ENCODE assay signal across 33 cellular contexts in genomic region chr6:84599991-84600390, GRCh38.
"Had no signal": no experiment of that assay in that cellular context is flagged by ENCODE, and none has a peak within 500 bp of the region (broad histone marks: within the 10 kb centered on the region; RNA-seq: fewer than 3 reads in every experiment).

No MANE protein-coding gene starts in this region.

- H3K27me3 Mint-ChIP-seq: naive B cell; natural killer cell treated with Interleukin-12 subunit alpha and Interleukin-12 subunit beta and Interleukin-15 and Interleukin-18, amount 100 ng/mL, for 72 hours; progenitor cell of endocrine pancreas; stimulated activated naive B cell treated with anti-CD40 and anti-IgM and Interleukin-4, amounts not matched to agents 10 μg/mL and 1 μg/mL and 100 μg/mL, for 72 hours; stimulated activated naive CD8-positive, alpha-beta T cell treated with anti-CD3 and anti-CD28 coated beads, Interleukin-15, Interleukin-2, amounts not matched to agents 100 ng/mL and 50 ng/mL, for 24 hours had no signal

- H3K4me3 Mint-ChIP-seq: naive B cell; naive thymus-derived CD8-positive, alpha-beta T cell; natural killer cell treated with Interleukin-12 subunit alpha and Interleukin-12 subunit beta and Interleukin-15 and Interleukin-18, amount 100 ng/mL, for 72 hours; nephron progenitor cell; neural crest cell; stimulated activated naive B cell treated with anti-CD40 and anti-IgM and Interleukin-4, amounts not matched to agents 10 μg/mL and 1 μg/mL and 100 μg/mL, for 72 hours; stimulated activated naive CD8-positive, alpha-beta T cell treated with anti-CD3 and anti-CD28 coated beads, Interleukin-15, Interleukin-2, amounts not matched to agents 100 ng/mL and 50 ng/mL, for 24 hours had no signal

- H3K27ac Mint-ChIP-seq: naive B cell; naive thymus-derived CD8-positive, alpha-beta T cell; natural killer cell treated with Interleukin-12 subunit alpha and Interleukin-12 subunit beta and Interleukin-15 and Interleukin-18, amount 100 ng/mL, for 72 hours; nephron progenitor cell; progenitor cell of endocrine pancreas; stimulated activated naive B cell treated with anti-CD40 and anti-IgM and Interleukin-4, amounts not matched to agents 10 μg/mL and 1 μg/mL and 100 μg/mL, for 72 hours; stimulated activated naive CD8-positive, alpha-beta T cell treated with anti-CD3 and anti-CD28 coated beads, Interleukin-15, Interleukin-2, amounts not matched to agents 100 ng/mL and 50 ng/mL, for 24 hours had no signal

- H3K4me2 ChIP-seq: smooth muscle cell had no signal

- H3K79me2 ChIP-seq: parathyroid adenoma had no signal

- H3K27ac ChIP-seq: neutrophil, ovary, parathyroid adenoma, psoas muscle, right lobe of liver, sigmoid colon, skin epidermis, spleen, stomach, thyroid gland, tibial nerve, upper lobe of left lung, vagina had no signal

- H3K36me3 Mint-ChIP-seq: naive B cell; naive thymus-derived CD8-positive, alpha-beta T cell; natural killer cell treated with Interleukin-12 subunit alpha and Interleukin-12 subunit beta and Interleukin-15 and Interleukin-18, amount 100 ng/mL, for 72 hours; stimulated activated naive B cell treated with anti-CD40 and anti-IgM and Interleukin-4, amounts not matched to agents 10 μg/mL and 1 μg/mL and 100 μg/mL, for 72 hours had no signal

- H3K4me3 ChIP-seq: ovary, psoas muscle, right lobe of liver, sigmoid colon, skin epidermis, smooth muscle cell, spleen, stomach, thoracic aorta, thyroid gland, tibial nerve, upper lobe of left lung, vagina had no signal

- H3K27me3 ChIP-seq: neutrophil, ovary, right lobe of liver, sigmoid colon, spleen, stomach, thyroid gland, tibial nerve, upper lobe of left lung, vagina had no signal

- DNase-seq: naive B cell; naive thymus-derived CD8-positive, alpha-beta T cell; nephron progenitor cell; nucleus accumbens; ovary; posterior cingulate gyrus; psoas muscle; right cardiac atrium; right lobe of liver; sigmoid colon; spleen; stimulated activated CD4-positive, alpha-beta T cell treated with anti-CD3 and anti-CD28 coated beads, Interleukin-12 subunit alpha, Interleukin-12 subunit beta, amount 100 ng/mL, for 4 hours; stimulated activated CD4-positive, alpha-beta T cell treated with anti-CD3 and anti-CD28 coated beads, Interleukin-1b, Interleukin-23, amount 100 ng/mL, for 48 hours; stimulated activated CD4-positive, alpha-beta T cell treated with anti-CD3 and anti-CD28 coated beads, Interleukin-4, amount 100 ng/mL, for 1 hour; stimulated activated CD4-positive, alpha-beta T cell treated with anti-CD3 and anti-CD28 coated beads, Interleukin-4, amount 100 ng/mL, for 4 hours; stimulated activated CD8-positive, alpha-beta memory T cell treated with anti-CD3 and anti-CD28 coated beads, Interleukin-4, amount 100 ng/mL, for 48 hours; stimulated activated naive B cell treated with anti-CD40 and anti-IgM and Interleukin-4, amounts not matched to agents 10 μg/mL and 1 μg/mL and 100 μg/mL, for 72 hours; stimulated activated naive CD4-positive, alpha-beta T cell treated with Interleukin-2 at 50 U/mL for 16 hours; stomach; thyroid gland; trophoblast cell; upper lobe of left lung had no signal

- H3K9me3 ChIP-seq: neutrophil, ovary, psoas muscle, right lobe of liver, thoracic aorta, thyroid gland, tibial nerve, upper lobe of left lung, vagina had no signal

- H3K4me1 ChIP-seq: parathyroid adenoma, psoas muscle, right lobe of liver, sigmoid colon, spleen, stomach, thyroid gland, tibial nerve, upper lobe of left lung, vagina had no signal

- H3K36me3 ChIP-seq: neutrophil, ovary, right lobe of liver, sigmoid colon, spleen, stomach, thoracic aorta, thyroid gland, tibial nerve, upper lobe of left lung, vagina had no signal

- H2AFZ ChIP-seq: parathyroid adenoma had no signal

- H3K9me3 Mint-ChIP-seq: neural crest cell had no signal

- H3K4me1 Mint-ChIP-seq: naive B cell; naive thymus-derived CD8-positive, alpha-beta T cell; nephron progenitor cell; neural crest cell; stimulated activated naive B cell treated with anti-CD40 and anti-IgM and Interleukin-4, amounts not matched to agents 10 μg/mL and 1 μg/mL and 100 μg/mL, for 72 hours had no signal

- ATAC-seq: naive thymus-derived CD8-positive, alpha-beta T cell; natural killer cell treated with Interleukin-12 subunit alpha and Interleukin-12 subunit beta and Interleukin-15 and Interleukin-18, amount 100 ng/mL, for 72 hours; psoas muscle; right cardiac atrium; right lobe of liver; stimulated activated naive B cell treated with anti-CD40 and anti-IgM and Interleukin-4, amounts not matched to agents 10 μg/mL and 1 μg/mL and 100 μg/mL, for 72 hours had no signal

- H3K9ac ChIP-seq: parathyroid adenoma had no signal
